16 cellular contexts compared by ENCODE assay signal in genomic region chr5:108028411-108028810, GRCh38.
A peak's percentile ranks its signal among the peaks of the same experiment; 100 is the strongest.
DNase-seq lines count a peak whose midpoint lies in the region; ATAC-seq lines count a peak whose summit lies in the region.
"Had no signal": no experiment of that assay in that cellular context is flagged by ENCODE, and none has a peak within 500 bp of the region (broad histone marks: within the 10 kb centered on the region; RNA-seq: fewer than 3 reads in every experiment).

No MANE protein-coding gene starts in this region.

- peak; percentile 46 for DNase-seq in EH (ENCODE audit: low read depth)
- peak; percentile 2 for DNase-seq in NCI-H2227 treated with DMSO at 0.1 percent for 48 hours (lab: John Stamatoyannopoulos, UW)
- DNase-seq in cerebellar cortex (ENCODE audit: low spot score): peak; percentile 7
- peak; percentile 13 for DNase-seq in kidney tubule cell (ENCODE audit: low spot score)
- no peak for DNase-seq in T-helper 17 cell
- no peak for DNase-seq in activated T-cell treated with anti-CD3 and anti-CD28 coated beads, Interleukin-2, amount 50 U/mL, for 48 hours
- no peak for DNase-seq in DMS53 treated with DMSO at 0.1 percent for 48 hours (lab: John Stamatoyannopoulos, UW; ENCODE audit: unreplicated experiment)
- DNase-seq: activated naive CD8-positive, alpha-beta T cell treated with anti-CD3 and anti-CD28 coated beads, Interleukin-2, amount 10 ng/mL, durations not matched to agents 7 days and 5 days; DND-41; NCI-H187 treated with DMSO at 0.1 percent for 48 hours; NK-92 treated with Interleukin-12 subunit alpha and Interleukin-12 subunit beta, amount 100 ng/mL, for 24 hours; stimulated activated CD4-positive, alpha-beta T cell treated with anti-CD3 and anti-CD28 coated beads, Interleukin-2, amount 100 ng/mL, for 48 hours had no signal

- H3K27ac Mint-ChIP-seq in T-helper 17 cell: no peak overlapping the region
- H3K27ac Mint-ChIP-seq: activated naive CD8-positive, alpha-beta T cell treated with anti-CD3 and anti-CD28 coated beads, Interleukin-2, amount 10 ng/mL, durations not matched to agents 7 days and 5 days; dendritic cell treated with granulocyte-macrophage colony-stimulating factor and Interleukin-4, amounts not matched to agents 40 ng/mL and 50 ng/mL, for 4 days had no signal

- H3K9me3 ChIP-seq in T-helper 17 cell (ENCODE audit: control insufficient read depth, low read length, poor library complexity, severe bottlenecking): no peaks in the 10 kb centered on the region

- H3K4me1 Mint-ChIP-seq in T-helper 17 cell: no peaks in the 10 kb centered on the region
- H3K4me1 Mint-ChIP-seq: activated naive CD8-positive, alpha-beta T cell treated with anti-CD3 and anti-CD28 coated beads, Interleukin-2, amount 10 ng/mL, durations not matched to agents 7 days and 5 days had no signal

- no peaks in the 10 kb centered on the region for H3K27me3 Mint-ChIP-seq in T-helper 17 cell
- H3K27me3 Mint-ChIP-seq: activated naive CD8-positive, alpha-beta T cell treated with anti-CD3 and anti-CD28 coated beads, Interleukin-2, amount 10 ng/mL, durations not matched to agents 7 days and 5 days; dendritic cell treated with granulocyte-macrophage colony-stimulating factor and Interleukin-4, amounts not matched to agents 40 ng/mL and 50 ng/mL, for 4 days had no signal

- H3K36me3 Mint-ChIP-seq in T-helper 17 cell (ENCODE audit: low read depth): no peaks in the 10 kb centered on the region

- ATAC-seq in HG03097 (IDR thresholded peaks at IDR 0.05; ENCODE audit: low FRiP score, unreplicated experiment): no peak
- no peak for ATAC-seq in T-helper 17 cell
- ATAC-seq: activated CD4-positive, CD25-positive, alpha-beta regulatory T cell treated with anti-CD3 and anti-CD28 coated beads, Interleukin-2, amount 50 U/mL, for 24 hours; K562 had no signal

- no peak overlapping the region for H3K4me3 Mint-ChIP-seq in T-helper 17 cell
- H3K4me3 Mint-ChIP-seq: activated naive CD8-positive, alpha-beta T cell treated with anti-CD3 and anti-CD28 coated beads, Interleukin-2, amount 10 ng/mL, durations not matched to agents 7 days and 5 days; dendritic cell treated with granulocyte-macrophage colony-stimulating factor and Interleukin-4, amounts not matched to agents 40 ng/mL and 50 ng/mL, for 4 days had no signal

Comparison
In these comparisons a context has a peak if more than half of its experiments do, and no peak if none do; other contexts are left out.
1. DNase-seq: peak in EH (single experiment), NCI-H2227 treated with DMSO at 0.1 percent for 48 hours (single experiment), cerebellar cortex (single experiment) and kidney tubule cell (single experiment); none in T-helper 17 cell (0 of 3), activated T-cell treated with anti-CD3 and anti-CD28 coated beads, Interleukin-2, amount 50 U/mL, for 48 hours (0 of 2) and DMS53 treated with DMSO at 0.1 percent for 48 hours (single experiment).